Comparison of ENCODE assay signal across 8 cellular contexts in genomic region chr5:102296229-102296817, GRCh38. TPM values are rescaled to one million over a fixed set of nuclear protein-coding genes. Genes with fewer than 3 reads are reported as not detected.
DNase-seq lines count a peak whose midpoint lies in the region; ATAC-seq, FAIRE-seq and TF ChIP-seq lines count a peak whose summit lies in the region.

SLCO4C1 (minus strand) TSS chr5:102296284; CDS start chr5:102296262, 22 bp downstream.

- peaks cover 21% of the 10 kb centered on the region for H3K4me1 Mint-ChIP-seq in T-helper 2 cell treated with Interferon-gamma antibody and Interleukin-4, amounts not matched to agents 5 μg/mL and 100 μg/mL, for 36 hours (ENCODE audit: low read depth)

- TF ChIP-seq POLR2A in K562 (conservative IDR thresholded peaks at IDR 0.05): no peak

- POLR2A ChIA-PET in K562 (lab: Yijun Ruan, JAX): no interaction called here
- POLR2A ChIA-PET in OCI-LY7 (lab: Charles Lee): no interaction called here

- TF ChIP-seq CTCF in GM12873 (IDR thresholded peaks at IDR 0.05; ENCODE audit: insufficient read depth, low read depth, low read length, missing control alignments) (peak; percentile 88), K562 (IDR thresholded peaks at IDR 0.05 in 2 of 3, conservative IDR thresholded peaks at IDR 0.05 in 1 of 3; ENCODE audit: insufficient read depth in 2 of 3, low read depth in 1 of 3, low read length in 3 of 3) (peak; percentile 5 to 28 (median 5); a peak in 1 of 6 replicates), OCI-LY7 (conservative IDR thresholded peaks at IDR 0.05; ENCODE audit: low read length) (no peak)

- peaks cover 11% of the 10 kb centered on the region for H3K27me3 Mint-ChIP-seq in T-helper 2 cell treated with Interferon-gamma antibody and Interleukin-4, amounts not matched to agents 5 μg/mL and 100 μg/mL, for 36 hours (ENCODE audit: low read depth)

- no peak for FAIRE-seq in K562 (lab: Jason Lieb, UNC)

- H3K4me3 Mint-ChIP-seq in T-helper 2 cell treated with Interferon-gamma antibody and Interleukin-4, amounts not matched to agents 5 μg/mL and 100 μg/mL, for 36 hours: peak within 1 kb of the TSS; percentile 89

- H4K20me1 ChIP-seq in K562 (replicated peaks; ENCODE audit: control insufficient read depth, insufficient read depth, low read length) (no peaks in the 10 kb centered on the region), OCI-LY7 (ENCODE audit: insufficient read depth, low read length) (no peaks in the 10 kb centered on the region)

- DNase-seq in NCI-H1105 (lab: John Stamatoyannopoulos, UW): peak; percentile 67
- peak; percentile 79 for DNase-seq in T-helper 2 cell treated with Interferon-gamma antibody and Interleukin-4, amounts not matched to agents 5 μg/mL and 100 μg/mL, for 36 hours (ENCODE audit: low spot score)
- DNase-seq in K562 (ENCODE audit: extremely low read depth in 1 of 4, low spot score in 3 of 4): peak; percentile 11 to 23 (median 12)
- peak; percentile 85 for DNase-seq in iPS-NIHi11 (ENCODE audit: low spot score)
- DNase-seq in OCI-LY7 (ENCODE audit: low spot score): no peak

- peak; percentile 98 for ATAC-seq in HG02571 (IDR thresholded peaks at IDR 0.05; ENCODE audit: unreplicated experiment)
- peak; percentile 79 for ATAC-seq in K562

- H2AFZ ChIP-seq in K562 (ENCODE audit: low read depth, low read length): no peak within 1 kb of the TSS
- no peak within 1 kb of the TSS for H2AFZ ChIP-seq in OCI-LY7 (ENCODE audit: low read length)

- H3K9me1 ChIP-seq in K562 (ENCODE audit: control insufficient read depth, insufficient read depth, low read length): no peaks in the 10 kb centered on the region

- H3K36me3 ChIP-seq in K562 (ENCODE audit: control insufficient read depth, insufficient read depth, low read length) (no peaks in the 10 kb centered on the region), skeletal muscle tissue (ENCODE audit: control insufficient read depth in 3 of 3, insufficient read depth in 3 of 3, low read length in 3 of 3) (no peaks in the 10 kb centered on the region), OCI-LY7 (ENCODE audit: insufficient read depth, low read length) (no peaks in the 10 kb centered on the region)

- intact Hi-C loops in K562 (cut with micrococcal nuclease): no loop called here
- intact Hi-C loops in OCI-LY7 (cut with micrococcal nuclease; ENCODE audit: unreplicated experiment): no loop called here

- H3K9ac ChIP-seq in K562 (ENCODE audit: insufficient read depth in 1 of 2, low read depth in 2 of 2, low read length in 2 of 2) (no peak within 1 kb of the TSS), skeletal muscle tissue (ENCODE audit: low read depth in 1 of 3, low read length in 3 of 3) (peak within 1 kb of the TSS; percentile 33 to 40 (median 38))

- H3K9me3 Mint-ChIP-seq in T-helper 2 cell treated with Interferon-gamma antibody and Interleukin-4, amounts not matched to agents 5 μg/mL and 100 μg/mL, for 36 hours: no peaks in the 10 kb centered on the region

- no peaks in the 10 kb centered on the region for H3K9me3 ChIP-seq in K562 (replicated peaks; ENCODE audit: control insufficient read depth, insufficient read depth, low read depth, low read length)
- no peaks in the 10 kb centered on the region for H3K9me3 ChIP-seq in skeletal muscle tissue (ENCODE audit: control insufficient read depth in 3 of 3, low read length in 3 of 3)
- no peaks in the 10 kb centered on the region for H3K9me3 ChIP-seq in OCI-LY7 (ENCODE audit: low read length)

- H3K27me3 ChIP-seq in K562 (ENCODE audit: control insufficient read depth in 2 of 2, insufficient read depth in 2 of 2, low read length in 2 of 2) (no peaks in the 10 kb centered on the region), skeletal muscle tissue (ENCODE audit: control insufficient read depth in 3 of 3, insufficient read depth in 3 of 3, low read length in 3 of 3) (peaks cover 0 to 11% (median 0%) of the 10 kb centered on the region in 3 donors)

- H3K27ac ChIP-seq in K562 (ENCODE audit: extremely low read depth, low read depth, low read length) (no peak within 1 kb of the TSS), skeletal muscle tissue (ENCODE audit: low read depth, low read length) (no peak within 1 kb of the TSS), OCI-LY7 (ENCODE audit: low read depth, low read length, poor library complexity, severe bottlenecking) (no peak within 1 kb of the TSS)

- CTCF ChIA-PET in K562 (lab: Yijun Ruan, JAX; ENCODE audit: low intra/inter-chr PET ratio) (no interaction called here), OCI-LY7 (lab: Charles Lee; ENCODE audit: unreplicated experiment) (no interaction called here)

- H3K36me3 Mint-ChIP-seq in T-helper 2 cell treated with Interferon-gamma antibody and Interleukin-4, amounts not matched to agents 5 μg/mL and 100 μg/mL, for 36 hours (ENCODE audit: low read depth): no peaks in the 10 kb centered on the region

- no peak within 1 kb of the TSS; the same call in 1 of the 2 replicates for H3K4me3 ChIP-seq in K562
- peak within 1 kb of the TSS; percentile 62 to 70 (median 70) for H3K4me3 ChIP-seq in skeletal muscle tissue (ENCODE audit: low read length in 3 of 3)
- no peak within 1 kb of the TSS for H3K4me3 ChIP-seq in OCI-LY7 (ENCODE audit: low read depth, low read length, poor library complexity, severe bottlenecking)

- H3K4me2 ChIP-seq in K562 (ENCODE audit: insufficient read depth, low read length) (no peak within 1 kb of the TSS), OCI-LY7 (ENCODE audit: low read length) (no peak within 1 kb of the TSS)

- H3K4me1 ChIP-seq in K562 (replicated peaks in 1 of 2; ENCODE audit: control insufficient read depth in 2 of 2, insufficient read depth in 2 of 2, low read length in 2 of 2): no peaks in the 10 kb centered on the region
- peaks cover 3 to 11% (median 8%) of the 10 kb centered on the region in 3 donors for H3K4me1 ChIP-seq in skeletal muscle tissue (ENCODE audit: control insufficient read depth in 3 of 3, insufficient read depth in 3 of 3, low read length in 3 of 3)
- no peaks in the 10 kb centered on the region for H3K4me1 ChIP-seq in OCI-LY7 (ENCODE audit: insufficient read depth, low read length, poor library complexity, severe bottlenecking)

- no peaks in the 10 kb centered on the region for H3K9me2 ChIP-seq in OCI-LY7 (ENCODE audit: insufficient read depth, low read length)

- no peak for TF ChIP-seq RAD21 in K562 (CRISPR knock-in tag; conservative IDR thresholded peaks at IDR 0.05 in 1 of 2, IDR thresholded peaks at IDR 0.05 in 1 of 2)

- BruUV-seq in K562 (replicated peaks; lab: Mats Ljungman, UMichigan) (no TSS peak), OCI-LY7 (replicated peaks; lab: Mats Ljungman, UMichigan) (no TSS peak)

- H3K27ac Mint-ChIP-seq in T-helper 2 cell treated with Interferon-gamma antibody and Interleukin-4, amounts not matched to agents 5 μg/mL and 100 μg/mL, for 36 hours: peak within 1 kb of the TSS; percentile 42

- H3K79me2 ChIP-seq in K562 (ENCODE audit: control insufficient read depth, insufficient read depth, low read length) (no peaks in the 10 kb centered on the region), OCI-LY7 (ENCODE audit: insufficient read depth, low read depth, low read length) (no peaks in the 10 kb centered on the region)

- WGBS in K562 (ENCODE audit: insufficient coverage, low coverage, missing lambda C conversion rate): 10% methylated on average over 33 of the region's 38 CpGs

- in situ Hi-C loops in K562 (cut with MboI): no loop called here

- no peak for TF ChIP-seq EP300 in K562 (IDR thresholded peaks at IDR 0.05; ENCODE audit: low read length)

TF ChIP-seq in K562, 482 proteins besides CTCF, POLR2A, EP300 and RAD21 (continues in another document):
- no peak for TF ChIP-seq ZNF395 (CRISPR knock-in tag; IDR thresholded peaks at IDR 0.05)
- no peak for TF ChIP-seq RBM14 (IDR thresholded peaks at IDR 0.05; ENCODE audit: borderline replicate concordance, insufficient read depth, low read depth, low read length)
- no peak for TF ChIP-seq ARID2 (IDR thresholded peaks at IDR 0.05)
- no peak for TF ChIP-seq CCAR2 (IDR thresholded peaks at IDR 0.05; ENCODE audit: low read depth, low read length)
- no peak for TF ChIP-seq ZNF274 (IDR thresholded peaks at IDR 0.05; ENCODE audit: borderline replicate concordance, low read depth, low read length)
- TF ChIP-seq BRD9 (IDR thresholded peaks at IDR 0.05; ENCODE audit: low read depth, partially characterized antibody): no peak
- TF ChIP-seq KDM2B (CRISPR knock-in tag; IDR thresholded peaks at IDR 0.05): no peak
- no peak for TF ChIP-seq TCF7 (IDR thresholded peaks at IDR 0.05; ENCODE audit: borderline replicate concordance)
- no peak for TF ChIP-seq FOXJ2 (tag; IDR thresholded peaks at IDR 0.05)

RNA-seq across cellular contexts. Expression of gene SLCO4C1, which starts in this region (rescaled TPM):
- total RNA-seq in K562 (2011; cell fraction: chromatin; rRNA removed; ENCODE audit: low replicate concordance): 0.49 and 0.63 TPM in 2 replicates
- 0.39 and 0.50 TPM in 2 replicates for total RNA-seq in K562 (2011; cell fraction: nucleolus; rRNA removed)
- 0.59 and 1.1 TPM in 2 replicates for total RNA-seq in K562 (2011; cell fraction: nucleoplasm; rRNA removed)
- total RNA-seq in K562 (2014; rRNA removed) (0.04 and 0.09 TPM in 2 replicates), K562 (2014; rRNA removed; fragmentation: Illumina TruSeq; extraction: Trizol) (0.15 and 0.16 TPM in 2 replicates), K562 (2015; rRNA removed; fragmentation: Illumina TruSeq; extraction: Trizol) (0.07 and 0.11 TPM in 2 replicates), K562 (2021) (0.11 and 0.16 TPM in 2 replicates), skeletal muscle tissue (1.0 TPM), OCI-LY7 (2022) (not detected in 2 replicates)
- polyA plus RNA-seq in K562 (2011; rRNA removed) (0.28 and 1.1 TPM in 2 replicates), K562 (2014; fragmentation: Illumina TruSeq; extraction: Trizol) (0.11 and 0.12 TPM in 2 replicates), K562 (2014; fragmentation: Nextera tagmentation; extraction: Ambion mirVana) (under 1 TPM in 1 of 2 experiments, not detected in 1; 0.04 TPM), K562 (2014; rRNA removed) (0.20 and 0.22 TPM in 2 replicates)
- 0.15 and 0.25 TPM in 2 replicates for polyA plus RNA-seq in K562 (2011; cell fraction: cytosol; rRNA removed)
- polyA plus RNA-seq in K562 (2011; cell fraction: nucleus; rRNA removed): 0.14 and 0.41 TPM in 2 replicates
- 0.10 and 0.12 TPM in 2 replicates for polyA plus RNA-seq in K562 (2012)
- 0.30 and 1.6 TPM in 2 replicates for polyA minus RNA-seq in K562 (2011; rRNA and poly(A)+ RNA removed)
- 0.48 TPM in 1 of 2 replicates, not detected in the other for polyA minus RNA-seq in K562 (2011; cell fraction: cytosol; rRNA and poly(A)+ RNA removed)
- 0.33 and 0.54 TPM in 2 replicates for polyA minus RNA-seq in K562 (2011; cell fraction: nucleus; rRNA and poly(A)+ RNA removed)
- not detected in 2 replicates for total RNA-seq in OCI-LY7 (2014; rRNA removed; shearing (Covaris generic))

Comparison
In these comparisons a context has a peak if more than half of its experiments do, and no peak if none do; other contexts are left out.
1. H3K4me3 ChIP-seq: peak in skeletal muscle tissue (3 of 3); none in K562 (single experiment) and OCI-LY7 (single experiment).
2. H3K9ac ChIP-seq: peak in skeletal muscle tissue (3 of 3); none in K562 (0 of 2).